1 cellular context compared by ENCODE assay signal in genomic region chr13:114152831-114153371, GRCh38.
TF ChIP-seq lines count a peak whose summit lies in the region.

No MANE protein-coding gene starts in this region.

TF ChIP-seq in endothelial cell of umbilical vein, 7 proteins besides CTCF, POLR2A, EP300 and RAD21:
- TF ChIP-seq GATA2 (IDR thresholded peaks at IDR 0.05; ENCODE audit: insufficient read depth, insufficient read length, low read depth, low read length) (no peak), FOS (IDR thresholded peaks at IDR 0.05; ENCODE audit: borderline replicate concordance, insufficient read depth, low read length) (no peak), EZH2 (IDR thresholded peaks at IDR 0.05; ENCODE audit: borderline replicate concordance, low read depth, low read length, severe bottlenecking) (no peak), MYC (IDR thresholded peaks at IDR 0.05; ENCODE audit: low read depth, low read length) (no peak), JUN (IDR thresholded peaks at IDR 0.05; ENCODE audit: borderline replicate concordance, insufficient read depth, insufficient read length, low read depth) (no peak), MAX (IDR thresholded peaks at IDR 0.05; ENCODE audit: insufficient read depth, insufficient read length) (peak; percentile 8)
TF ChIP-seq in endothelial cell of umbilical vein: peak in this region for 1.
